ENCODE assay signal across 1 cellular context in the genomic region with DNA sequence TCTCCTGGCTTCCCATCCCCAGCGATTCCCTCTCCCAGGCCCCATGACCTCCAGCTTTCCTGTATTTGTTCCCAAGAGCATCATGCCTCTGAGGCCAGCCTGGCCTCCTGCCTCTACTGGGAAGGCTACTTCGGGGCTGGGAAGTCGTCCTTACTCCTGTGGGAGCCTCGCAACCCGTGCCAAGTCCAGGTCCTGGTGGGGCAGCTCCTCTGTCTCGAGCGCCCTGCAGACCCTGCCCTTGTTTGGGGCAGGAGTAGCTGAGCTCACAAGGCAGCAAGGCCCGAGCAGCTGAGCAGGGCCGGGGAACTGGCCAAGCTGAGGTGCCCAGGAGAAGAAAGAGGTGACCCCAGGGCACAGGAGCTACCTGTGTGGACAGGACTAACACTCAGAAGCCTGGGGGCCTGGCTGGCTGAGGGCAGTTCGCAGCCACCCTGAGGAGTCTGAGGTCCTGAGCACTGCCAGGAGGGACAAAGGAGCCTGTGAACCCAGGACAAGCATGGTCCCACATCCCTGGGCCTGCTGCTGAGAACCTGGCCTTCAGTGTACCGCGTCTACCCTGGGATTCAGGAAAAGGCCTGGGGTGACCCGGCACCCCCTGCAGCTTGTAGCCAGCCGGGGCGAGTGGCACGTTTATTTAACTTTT.
TF ChIP-seq lines count a peak whose summit lies in the region.

No MANE protein-coding gene starts in this region.

TF ChIP-seq in SK-N-SH treated with all-trans-retinoic acid at 6 μM for 48 hours, 23 proteins besides CTCF, POLR2A, EP300 and RAD21:
- no peak for TF ChIP-seq ISL1 (CRISPR knock-in tag; IDR thresholded peaks at IDR 0.05)
- TF ChIP-seq ZNF565 (CRISPR knock-in tag; conservative IDR thresholded peaks at IDR 0.05; ENCODE audit: low read depth) = no peak
- TF ChIP-seq, protein P1, sequence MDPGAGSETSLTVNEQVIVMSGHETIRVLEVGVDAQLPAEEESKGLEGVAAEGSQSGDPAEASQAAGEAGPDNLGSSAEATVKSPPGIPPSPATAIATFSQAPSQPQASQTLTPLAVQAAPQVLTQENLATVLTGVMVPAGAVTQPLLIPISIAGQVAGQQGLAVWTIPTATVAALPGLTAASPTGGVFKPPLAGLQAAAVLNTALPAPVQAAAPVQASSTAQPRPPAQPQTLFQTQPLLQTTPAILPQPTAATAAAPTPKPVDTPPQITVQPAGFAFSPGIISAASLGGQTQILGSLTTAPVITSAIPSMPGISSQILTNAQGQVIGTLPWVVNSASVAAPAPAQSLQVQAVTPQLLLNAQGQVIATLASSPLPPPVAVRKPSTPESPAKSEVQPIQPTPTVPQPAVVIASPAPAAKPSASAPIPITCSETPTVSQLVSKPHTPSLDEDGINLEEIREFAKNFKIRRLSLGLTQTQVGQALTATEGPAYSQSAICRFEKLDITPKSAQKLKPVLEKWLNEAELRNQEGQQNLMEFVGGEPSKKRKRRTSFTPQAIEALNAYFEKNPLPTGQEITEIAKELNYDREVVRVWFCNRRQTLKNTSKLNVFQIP (CRISPR knock-in tag; IDR thresholded peaks at IDR 0.05; ENCODE audit: borderline replicate concordance, low read depth) = no peak
- TF ChIP-seq, protein P2, sequence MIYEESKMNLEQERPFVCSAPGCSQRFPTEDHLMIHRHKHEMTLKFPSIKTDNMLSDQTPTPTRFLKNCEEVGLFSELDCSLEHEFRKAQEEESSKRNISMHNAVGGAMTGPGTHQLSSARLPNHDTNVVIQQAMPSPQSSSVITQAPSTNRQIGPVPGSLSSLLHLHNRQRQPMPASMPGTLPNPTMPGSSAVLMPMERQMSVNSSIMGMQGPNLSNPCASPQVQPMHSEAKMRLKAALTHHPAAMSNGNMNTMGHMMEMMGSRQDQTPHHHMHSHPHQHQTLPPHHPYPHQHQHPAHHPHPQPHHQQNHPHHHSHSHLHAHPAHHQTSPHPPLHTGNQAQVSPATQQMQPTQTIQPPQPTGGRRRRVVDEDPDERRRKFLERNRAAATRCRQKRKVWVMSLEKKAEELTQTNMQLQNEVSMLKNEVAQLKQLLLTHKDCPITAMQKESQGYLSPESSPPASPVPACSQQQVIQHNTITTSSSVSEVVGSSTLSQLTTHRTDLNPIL (CRISPR knock-in tag; IDR thresholded peaks at IDR 0.05; ENCODE audit: low read depth) = no peak
- no peak for TF ChIP-seq ESRRG (CRISPR knock-in tag; IDR thresholded peaks at IDR 0.05)
- TF ChIP-seq PATZ1 (CRISPR knock-in tag; IDR thresholded peaks at IDR 0.05; ENCODE audit: borderline replicate concordance) = no peak
- TF ChIP-seq ZFP30 (CRISPR knock-in tag; IDR thresholded peaks at IDR 0.05) = no peak
- TF ChIP-seq ZC3H10 (CRISPR knock-in tag; IDR thresholded peaks at IDR 0.05) = no peak
- no peak for TF ChIP-seq PPARA (CRISPR knock-in tag; IDR thresholded peaks at IDR 0.05; ENCODE audit: borderline replicate concordance)
- no peak for TF ChIP-seq TOX (CRISPR knock-in tag; IDR thresholded peaks at IDR 0.05; ENCODE audit: borderline replicate concordance)
- TF ChIP-seq OSR1 (CRISPR knock-in tag; IDR thresholded peaks at IDR 0.05) = no peak
- TF ChIP-seq ZNF8 (CRISPR knock-in tag; IDR thresholded peaks at IDR 0.05) = no peak
- TF ChIP-seq BACH2 (CRISPR knock-in tag; IDR thresholded peaks at IDR 0.05; ENCODE audit: borderline replicate concordance) = no peak
- no peak for TF ChIP-seq CSRNP3 (CRISPR knock-in tag; IDR thresholded peaks at IDR 0.05)
- TF ChIP-seq CSDC2 (CRISPR knock-in tag; IDR thresholded peaks at IDR 0.05) = no peak
- no peak for TF ChIP-seq RARB (CRISPR knock-in tag; IDR thresholded peaks at IDR 0.05)
- TF ChIP-seq TCF4 (CRISPR knock-in tag; IDR thresholded peaks at IDR 0.05; ENCODE audit: borderline replicate concordance) = no peak
- TF ChIP-seq, protein P3, sequence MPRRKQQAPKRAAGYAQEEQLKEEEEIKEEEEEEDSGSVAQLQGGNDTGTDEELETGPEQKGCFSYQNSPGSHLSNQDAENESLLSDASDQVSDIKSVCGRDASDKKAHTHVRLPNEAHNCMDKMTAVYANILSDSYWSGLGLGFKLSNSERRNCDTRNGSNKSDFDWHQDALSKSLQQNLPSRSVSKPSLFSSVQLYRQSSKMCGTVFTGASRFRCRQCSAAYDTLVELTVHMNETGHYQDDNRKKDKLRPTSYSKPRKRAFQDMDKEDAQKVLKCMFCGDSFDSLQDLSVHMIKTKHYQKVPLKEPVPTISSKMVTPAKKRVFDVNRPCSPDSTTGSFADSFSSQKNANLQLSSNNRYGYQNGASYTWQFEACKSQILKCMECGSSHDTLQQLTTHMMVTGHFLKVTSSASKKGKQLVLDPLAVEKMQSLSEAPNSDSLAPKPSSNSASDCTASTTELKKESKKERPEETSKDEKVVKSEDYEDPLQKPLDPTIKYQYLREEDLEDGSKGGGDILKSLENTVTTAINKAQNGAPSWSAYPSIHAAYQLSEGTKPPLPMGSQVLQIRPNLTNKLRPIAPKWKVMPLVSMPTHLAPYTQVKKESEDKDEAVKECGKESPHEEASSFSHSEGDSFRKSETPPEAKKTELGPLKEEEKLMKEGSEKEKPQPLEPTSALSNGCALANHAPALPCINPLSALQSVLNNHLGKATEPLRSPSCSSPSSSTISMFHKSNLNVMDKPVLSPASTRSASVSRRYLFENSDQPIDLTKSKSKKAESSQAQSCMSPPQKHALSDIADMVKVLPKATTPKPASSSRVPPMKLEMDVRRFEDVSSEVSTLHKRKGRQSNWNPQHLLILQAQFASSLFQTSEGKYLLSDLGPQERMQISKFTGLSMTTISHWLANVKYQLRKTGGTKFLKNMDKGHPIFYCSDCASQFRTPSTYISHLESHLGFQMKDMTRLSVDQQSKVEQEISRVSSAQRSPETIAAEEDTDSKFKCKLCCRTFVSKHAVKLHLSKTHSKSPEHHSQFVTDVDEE (CRISPR knock-in tag; IDR thresholded peaks at IDR 0.05) = no peak
- no peak for TF ChIP-seq SNAI2 (CRISPR knock-in tag; IDR thresholded peaks at IDR 0.05)
- no peak for TF ChIP-seq GLIS3 (CRISPR knock-in tag; IDR thresholded peaks at IDR 0.05)
